9 cellular contexts compared by ENCODE assay signal in the genomic region with DNA sequence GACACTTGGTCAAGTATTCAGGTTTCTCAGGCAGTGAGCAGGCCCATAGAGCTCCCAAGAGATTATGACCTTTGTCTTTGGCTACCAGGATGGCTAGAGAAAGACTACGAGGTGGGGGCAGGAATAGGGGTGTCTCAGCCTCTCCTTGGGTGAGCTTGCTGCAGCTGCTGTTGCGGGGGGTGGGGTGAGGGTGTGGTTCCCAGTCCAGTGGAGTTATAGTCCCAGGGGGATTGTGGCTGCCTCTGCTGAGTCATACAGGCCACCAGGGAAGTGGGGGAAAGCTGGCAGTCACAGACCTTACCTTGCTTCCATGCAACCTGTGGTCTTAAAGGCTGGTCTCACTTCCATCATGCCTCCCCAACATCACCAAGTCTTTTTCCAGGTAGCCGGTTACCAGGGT. TPM values are rescaled to one million over a fixed set of nuclear protein-coding genes. Genes with fewer than 3 reads are reported as not detected.
DNase-seq lines count a peak whose midpoint lies in the region; ATAC-seq and TF ChIP-seq lines count a peak whose summit lies in the region.
"Had no signal": no experiment of that assay in that cellular context is flagged by ENCODE, and none has a peak within 500 bp of the region (broad histone marks: within the 10 kb centered on the region; RNA-seq: fewer than 3 reads in every experiment).

No MANE protein-coding gene starts in this region.

- no peaks in the 10 kb centered on the region for H3K36me3 ChIP-seq in mesenchymal stem cell (ENCODE audit: control insufficient read depth in 1 of 2, insufficient read depth in 2 of 2, low read depth in 1 of 2, low read length in 2 of 2)
- no peaks in the 10 kb centered on the region for H3K36me3 ChIP-seq in prostate gland
- peaks cover 0 to 4% of the 10 kb centered on the region in 2 donors for H3K36me3 ChIP-seq in neuronal stem cell (replicated peaks in 1 of 2; ENCODE audit: control insufficient read depth in 2 of 2, insufficient read depth in 2 of 2, low read length in 2 of 2)

- no peaks in the 10 kb centered on the region for H4K20me1 ChIP-seq in H9 (ENCODE audit: control insufficient read depth, insufficient read depth, insufficient read length)

- H3K9me3 Mint-ChIP-seq in H9: peaks cover 12 to 20% of the 10 kb centered on the region in 2 experiments

- H3K36me3 Mint-ChIP-seq in H9 (ENCODE audit: insufficient read depth in 1 of 3, low read depth in 3 of 3): peaks cover 10 to 31% (median 14%) of the 10 kb centered on the region in 3 experiments

- H3K4me3 ChIP-seq in mesenchymal stem cell (ENCODE audit: insufficient read depth in 1 of 2, low read depth in 1 of 2, low read length in 2 of 2): no peak overlapping the region
- no peak overlapping the region for H3K4me3 ChIP-seq in prostate gland
- H3K4me3 ChIP-seq in neuronal stem cell (ENCODE audit: low read length in 2 of 2): no peak overlapping the region

- ATAC-seq in GM18519 (IDR thresholded peaks at IDR 0.05; ENCODE audit: low FRiP score, unreplicated experiment): peak; percentile 43

- H3K4me3 Mint-ChIP-seq in H9: no peak overlapping the region

- H2BK15ac ChIP-seq in H9 (ENCODE audit: low read depth, low read length): no peak overlapping the region
- H2BK15ac ChIP-seq in mesenchymal stem cell (ENCODE audit: low read depth, poor library complexity, severe bottlenecking): no peak overlapping the region
- no peak overlapping the region for H2BK15ac ChIP-seq in neuronal stem cell (ENCODE audit: low read length)

- peak overlapping the region in 2 of 3 experiments; percentile 49 to 95; a peak in 2 of 7 replicates for H3K27ac Mint-ChIP-seq in H9

- H2AFZ ChIP-seq in H9 (ENCODE audit: low read length) (no peak overlapping the region), mesenchymal stem cell (ENCODE audit: low read depth, low read length) (no peak overlapping the region), neuronal stem cell (ENCODE audit: low read length) (no peak overlapping the region)

- intact Hi-C loops in prostate gland (cut with DNase I): no loop called here

- no peak overlapping the region for H3T11ph ChIP-seq in H9 (ENCODE audit: low read length)

- TF ChIP-seq POLR2A in prostate gland (IDR thresholded peaks at IDR 0.05): no peak

- no peak overlapping the region for H3K14ac ChIP-seq in H9 (ENCODE audit: insufficient read depth, low read length)
- peak overlapping the region in 1 of 2 experiments; percentile 59 for H3K14ac ChIP-seq in mesenchymal stem cell (ENCODE audit: low read length in 2 of 2)
- H3K14ac ChIP-seq in neuronal stem cell (ENCODE audit: low read length): no peak overlapping the region

- peaks cover 20% of the 10 kb centered on the region for H3K79me2 ChIP-seq in H9 (ENCODE audit: insufficient read depth, low read length)

- H3K56ac ChIP-seq in H9 (ENCODE audit: insufficient read length, low read depth, low read length): no peak overlapping the region

- no CpG with 5 or more reads among the region's 3 CpGs for WGBS in H9 (ENCODE audit: extremely low coverage, insufficient read length, low lambda C conversion rate)
- 78% methylated on average over 2 of the region's 3 CpGs for WGBS in mesenchymal stem cell
- WGBS in prostate gland: 100% methylated on average over 3 of the region's 3 CpGs
- no CpG with 5 or more reads among the region's 3 CpGs for WGBS in neuronal stem cell (ENCODE audit: extremely low coverage in 2 of 2, insufficient read length in 2 of 2, insufficient replicate concordance in 1 of 2), 2 donors

- no peak overlapping the region for H4K5ac ChIP-seq in H9 (ENCODE audit: insufficient read length, low read depth, low read length)

- no peak overlapping the region for H4K91ac ChIP-seq in H9 (ENCODE audit: insufficient read length, low read depth, low read length)
- no peak overlapping the region for H4K91ac ChIP-seq in mesenchymal stem cell (ENCODE audit: low read length)
- no peak overlapping the region for H4K91ac ChIP-seq in neuronal stem cell (ENCODE audit: low read depth, low read length, poor library complexity)

- no peak overlapping the region for H4K8ac ChIP-seq in H9 (replicated peaks; ENCODE audit: insufficient read length, low read depth, low read length)
- no peak overlapping the region for H4K8ac ChIP-seq in mesenchymal stem cell (ENCODE audit: low read length)
- no peak overlapping the region for H4K8ac ChIP-seq in neuronal stem cell (ENCODE audit: low read depth, low read length)

- H3K4me1 ChIP-seq in H9 (ENCODE audit: insufficient read depth, low read length) (no peaks in the 10 kb centered on the region), mesenchymal stem cell (ENCODE audit: control insufficient read depth, insufficient read depth, low read depth, low read length) (peaks cover 7% of the 10 kb centered on the region), prostate gland (replicated peaks) (no peaks in the 10 kb centered on the region), neuronal stem cell (ENCODE audit: control insufficient read depth in 2 of 2, insufficient read depth in 1 of 2, low read depth in 1 of 2, low read length in 2 of 2) (peaks cover 3% of the 10 kb centered on the region in 2 donors)

- H3K9ac ChIP-seq in H9 (ENCODE audit: extremely low read depth, insufficient read length, low read length): no peak overlapping the region
- no peak overlapping the region for H3K9ac ChIP-seq in mesenchymal stem cell (ENCODE audit: low read length)
- H3K9ac ChIP-seq in neuronal stem cell (ENCODE audit: low read depth, low read length, poor library complexity): no peak overlapping the region

- H2BK12ac ChIP-seq in H9 (ENCODE audit: insufficient read length, low read depth, low read length): no peak overlapping the region
- H2BK12ac ChIP-seq in mesenchymal stem cell (ENCODE audit: low read length in 2 of 2): peak overlapping the region in 1 of 2 experiments; percentile 71
- no peak overlapping the region for H2BK12ac ChIP-seq in neuronal stem cell (ENCODE audit: low read length)

- H2BK20ac ChIP-seq in H9 (ENCODE audit: low read depth, low read length, poor library complexity, severe bottlenecking): no peak overlapping the region

- no peak overlapping the region for H3K27ac ChIP-seq in H9 (ENCODE audit: insufficient read length, low read depth, low read length)
- peak overlapping the region; percentile 15 for H3K27ac ChIP-seq in mesenchymal stem cell (ENCODE audit: low read length, poor library complexity, severe bottlenecking)
- no peak overlapping the region for H3K27ac ChIP-seq in prostate gland
- H3K27ac ChIP-seq in neuronal stem cell (replicated peaks; ENCODE audit: low read length): no peak overlapping the region

- H3K27me3 Mint-ChIP-seq in H9 (ENCODE audit: low read depth): no peaks in the 10 kb centered on the region

- peaks cover 12 to 17% of the 10 kb centered on the region in 2 experiments for H3K4me1 Mint-ChIP-seq in H9

- H3K4me2 ChIP-seq in H9 (ENCODE audit: insufficient read depth, insufficient read length, low read length) (no peak overlapping the region), mesenchymal stem cell (ENCODE audit: low read length, poor library complexity, severe bottlenecking) (no peak overlapping the region), neuronal stem cell (ENCODE audit: insufficient read depth, low read length, poor library complexity, severe bottlenecking) (no peak overlapping the region)

- H3K4ac ChIP-seq in H9 (ENCODE audit: low read depth, low read length): no peak overlapping the region
- peak overlapping the region in 1 of 2 experiments; percentile 59 for H3K4ac ChIP-seq in mesenchymal stem cell (ENCODE audit: low read depth in 1 of 2, low read length in 2 of 2)
- H3K4ac ChIP-seq in neuronal stem cell (ENCODE audit: low read length): no peak overlapping the region

- H3K23ac ChIP-seq in H9 (ENCODE audit: insufficient read length, low read depth, low read length) (no peak overlapping the region), mesenchymal stem cell (ENCODE audit: low read length in 2 of 2) (peak overlapping the region in 1 of 2 experiments; percentile 64), neuronal stem cell (ENCODE audit: low read depth, low read length, poor library complexity) (no peak overlapping the region)

- DNase-seq in H9 (no peak), M059J (ENCODE audit: low read depth) (peak; percentile 79), mesenchymal stem cell (no peak), prostate gland (ENCODE audit: low spot score) (no peak), NCI-H446 treated with DMSO at 0.1 percent for 48 hours (lab: John Stamatoyannopoulos, UW) (no peak), neuronal stem cell (ENCODE audit: low spot score) (no peak), globus pallidus (ENCODE audit: low spot score) (no peak)
- DNase-seq: NCI-H2081 had no signal

- H3K9me3 ChIP-seq in H9 (ENCODE audit: control insufficient read depth, low read depth, low read length): no peaks in the 10 kb centered on the region
- peaks cover 12% of the 10 kb centered on the region for H3K9me3 ChIP-seq in mesenchymal stem cell (ENCODE audit: control insufficient read depth, low read length)
- no peaks in the 10 kb centered on the region for H3K9me3 ChIP-seq in prostate gland
- peaks cover 1 to 19% of the 10 kb centered on the region in 2 donors for H3K9me3 ChIP-seq in neuronal stem cell (replicated peaks in 1 of 2; ENCODE audit: control insufficient read depth in 2 of 2, insufficient read depth in 1 of 2, low read depth in 1 of 2, low read length in 2 of 2)

- H3K18ac ChIP-seq in H9 (ENCODE audit: insufficient read length, low read depth, low read length) (no peak overlapping the region), mesenchymal stem cell (ENCODE audit: low read depth in 1 of 2, low read length in 2 of 2) (peak overlapping the region in 1 of 2 experiments; percentile 57), neuronal stem cell (ENCODE audit: low read length) (no peak overlapping the region)

- H2AK5ac ChIP-seq in H9 (ENCODE audit: insufficient read length, low read length) (no peak overlapping the region), mesenchymal stem cell (ENCODE audit: low read length, severe bottlenecking) (peak overlapping the region; percentile 36), neuronal stem cell (ENCODE audit: low read depth, low read length) (no peak overlapping the region)

- TF ChIP-seq CTCF in H9 (conservative IDR thresholded peaks at IDR 0.05) (no peak), prostate gland (IDR thresholded peaks at IDR 0.05) (no peak)

- H3K79me1 ChIP-seq in H9 (ENCODE audit: insufficient read depth, low read depth, low read length, poor library complexity, severe bottlenecking) (peaks cover 12% of the 10 kb centered on the region), mesenchymal stem cell (replicated peaks; ENCODE audit: low read length, poor library complexity, severe bottlenecking) (peaks cover 9% of the 10 kb centered on the region), neuronal stem cell (ENCODE audit: low read depth, low read length) (peaks cover 7% of the 10 kb centered on the region)

- no peaks in the 10 kb centered on the region for H3K27me3 ChIP-seq in H9 (ENCODE audit: insufficient read depth, low read length)
- no peaks in the 10 kb centered on the region for H3K27me3 ChIP-seq in mesenchymal stem cell (ENCODE audit: control insufficient read depth in 1 of 2, insufficient read depth in 1 of 2, low read length in 2 of 2)
- H3K27me3 ChIP-seq in prostate gland (replicated peaks; ENCODE audit: insufficient read depth): no peaks in the 10 kb centered on the region
- no peaks in the 10 kb centered on the region for H3K27me3 ChIP-seq in neuronal stem cell (ENCODE audit: control insufficient read depth in 3 of 3, insufficient read depth in 3 of 3, low read depth in 1 of 3, low read length in 3 of 3)

- no peak overlapping the region for H2BK5ac ChIP-seq in H9 (ENCODE audit: insufficient read length, low read length)
- H2BK5ac ChIP-seq in mesenchymal stem cell (ENCODE audit: low read depth, low read length, poor library complexity, severe bottlenecking): no peak overlapping the region
- H2BK5ac ChIP-seq in neuronal stem cell (ENCODE audit: low read length): no peak overlapping the region

- H3K23me2 ChIP-seq in H9 (ENCODE audit: insufficient read length, low read depth, low read length, poor library complexity, severe bottlenecking): no peaks in the 10 kb centered on the region

- H2BK120ac ChIP-seq in H9 (ENCODE audit: low read depth, low read length, poor library complexity, severe bottlenecking): no peak overlapping the region
- no peak overlapping the region for H2BK120ac ChIP-seq in mesenchymal stem cell (ENCODE audit: low read depth, low read length)
- H2BK120ac ChIP-seq in neuronal stem cell (ENCODE audit: low read depth, low read length): no peak overlapping the region

RNA-seq across cellular contexts. Expression of gene ATP2C1, which starts 31.7 kb away (rescaled TPM):
- 64.9 and 65.5 TPM in 2 replicates for total RNA-seq in H9 (2021)
- 17.2 and 33.9 TPM in 2 replicates for total RNA-seq in M059J (2014; rRNA removed; shearing (Covaris generic))
- polyA plus RNA-seq in mesenchymal stem cell (2013, experiment 1 of 2): 55.3 TPM
- 55.5 TPM for polyA plus RNA-seq in mesenchymal stem cell (2013, experiment 2 of 2)
- 100 to 1,000 TPM; 123 to 158 TPM for total RNA-seq in prostate gland
- 36.4 TPM for polyA plus RNA-seq in neuronal stem cell (2013, experiment 1 of 2)
- 39.2 TPM for polyA plus RNA-seq in neuronal stem cell (2013, experiment 2 of 2)
